In genomic region chr11:74849525-74850391, GRCh38 we compare ENCODE assay signal across 14 cellular contexts.
A peak's percentile ranks its signal among the peaks of the same experiment; 100 is the strongest.
DNase-seq lines count a peak whose midpoint lies in the region; ATAC-seq, FAIRE-seq and TF ChIP-seq lines count a peak whose summit lies in the region.
"Had no signal": no experiment of that assay in that cellular context is flagged by ENCODE, and none has a peak within 500 bp of the region (broad histone marks: within the 10 kb centered on the region; RNA-seq: fewer than 3 reads in every experiment).

No MANE protein-coding gene starts in this region.

- H3K4me3 Mint-ChIP-seq in MCF 10A (ENCODE audit: unreplicated experiment) (no peak overlapping the region), T-helper 17 cell (no peak overlapping the region)
- no peak overlapping the region for H3K4me3 Mint-ChIP-seq in stimulated activated memory B cell treated with anti-CD40 and anti-IgM and Interleukin-4, amounts not matched to agents 10 μg/mL and 1 μg/mL and 100 μg/mL, for 72 hours
- H3K4me3 Mint-ChIP-seq: activated CD4-positive, alpha-beta memory T cell treated with anti-CD3 and anti-CD28 coated beads for 36 hours; brain had no signal

- H3K4me3 ChIP-seq in breast epithelium = no peak overlapping the region
- H3K4me3 ChIP-seq: ovary had no signal

- no peaks in the 10 kb centered on the region for H3K4me1 Mint-ChIP-seq in MCF 10A (ENCODE audit: insufficient read depth, unreplicated experiment)
- peaks cover 19% of the 10 kb centered on the region for H3K4me1 Mint-ChIP-seq in T-helper 17 cell
- H3K4me1 Mint-ChIP-seq in stimulated activated memory B cell treated with anti-CD40 and anti-IgM and Interleukin-4, amounts not matched to agents 10 μg/mL and 1 μg/mL and 100 μg/mL, for 72 hours = peaks cover 19% of the 10 kb centered on the region
- H3K4me1 Mint-ChIP-seq: brain had no signal

- no peak for TF ChIP-seq CTCF in MCF 10A (IDR thresholded peaks at IDR 0.05; ENCODE audit: unreplicated experiment)
- no peak for TF ChIP-seq CTCF in breast epithelium (IDR thresholded peaks at IDR 0.05)

- DNase-seq in MCF 10A (ENCODE audit: unreplicated experiment) (peak; percentile 7), breast epithelium (ENCODE audit: low spot score in 2 of 2) (no peak), T-helper 17 cell (no peak), hepatic stellate cell (ENCODE audit: low spot score) (peak; percentile 73), NCI-H2171 treated with DMSO at 0.1 percent for 48 hours (lab: John Stamatoyannopoulos, UW) (no peak), GM12891 (ENCODE audit: insufficient read length, low spot score) (no peak), NCI-H2227 (lab: John Stamatoyannopoulos, UW; ENCODE audit: unreplicated experiment) (no peak)
- DNase-seq: 8988T; activated CD4-positive, alpha-beta memory T cell treated with anti-CD3 and anti-CD28 coated beads for 36 hours; hippocampal formation; NCI-H1694 treated with DMSO at 0.1 percent for 48 hours; ovary had no signal

- H3K9me3 ChIP-seq in breast epithelium (no peaks in the 10 kb centered on the region), T-helper 17 cell (ENCODE audit: control insufficient read depth, low read length, poor library complexity, severe bottlenecking) (no peaks in the 10 kb centered on the region)
- H3K9me3 ChIP-seq: ovary had no signal

- intact Hi-C loops in MCF 10A (cut with micrococcal nuclease) (no loop called here), breast epithelium (cut with DNase I; ENCODE audit: low total_unique reads) (no loop called here)

- no peak overlapping the region for H3K27ac Mint-ChIP-seq in MCF 10A (ENCODE audit: low read depth, unreplicated experiment)
- H3K27ac Mint-ChIP-seq in T-helper 17 cell = peak overlapping the region; percentile 11
- H3K27ac Mint-ChIP-seq in stimulated activated memory B cell treated with anti-CD40 and anti-IgM and Interleukin-4, amounts not matched to agents 10 μg/mL and 1 μg/mL and 100 μg/mL, for 72 hours = no peak overlapping the region
- H3K27ac Mint-ChIP-seq: activated CD4-positive, alpha-beta memory T cell treated with anti-CD3 and anti-CD28 coated beads for 36 hours had no signal

- POLR2A ChIA-PET in MCF 10A (lab: Yijun Ruan, JAX) = interaction anchor here (0.6 kb wide), 1 partner anchor 1427 kb away, joined by 3 read pairs; no protein-coding TSS in a partner anchor

- H3K4me1 ChIP-seq in breast epithelium = no peaks in the 10 kb centered on the region

- H3K27ac ChIP-seq in breast epithelium = no peak overlapping the region
- H3K27ac ChIP-seq: ovary had no signal

- peaks cover 50% of the 10 kb centered on the region for H3K36me3 Mint-ChIP-seq in MCF 10A (ENCODE audit: insufficient read depth, unreplicated experiment)
- H3K36me3 Mint-ChIP-seq in T-helper 17 cell (ENCODE audit: low read depth) = peaks cover 13% of the 10 kb centered on the region
- H3K36me3 Mint-ChIP-seq in stimulated activated memory B cell treated with anti-CD40 and anti-IgM and Interleukin-4, amounts not matched to agents 10 μg/mL and 1 μg/mL and 100 μg/mL, for 72 hours = peaks cover 81% of the 10 kb centered on the region

- no peaks in the 10 kb centered on the region for H3K27me3 ChIP-seq in breast epithelium
- H3K27me3 ChIP-seq: ovary had no signal

- no TSS peak for BruUV-seq in MCF 10A (replicated peaks; lab: Mats Ljungman, UMichigan)

- CTCF ChIA-PET in MCF 10A (lab: Yijun Ruan, JAX) = interaction anchor here (1.3 kb wide), 1 partner anchor 11 kb away, joined by 4 read pairs; no protein-coding TSS in a partner anchor

- no peak for FAIRE-seq in GM12891 (lab: Jason Lieb, UNC)

- no peaks in the 10 kb centered on the region for H3K36me3 ChIP-seq in breast epithelium
- H3K36me3 ChIP-seq: ovary had no signal

- no peaks in the 10 kb centered on the region for H3K9me3 Mint-ChIP-seq in MCF 10A (ENCODE audit: unreplicated experiment)
- H3K9me3 Mint-ChIP-seq in stimulated activated memory B cell treated with anti-CD40 and anti-IgM and Interleukin-4, amounts not matched to agents 10 μg/mL and 1 μg/mL and 100 μg/mL, for 72 hours = no peaks in the 10 kb centered on the region
- H3K9me3 Mint-ChIP-seq: activated CD4-positive, alpha-beta memory T cell treated with anti-CD3 and anti-CD28 coated beads for 36 hours; brain had no signal

- TF ChIP-seq POLR2A in breast epithelium (IDR thresholded peaks at IDR 0.05) = no peak
- TF ChIP-seq POLR2A in GM12891 (IDR thresholded peaks at IDR 0.05; ENCODE audit: low read depth, low read length) = no peak

- no peak for ATAC-seq in T-helper 17 cell
- peak; percentile 48 for ATAC-seq in stimulated activated memory B cell treated with anti-CD40 and anti-IgM and Interleukin-4, amounts not matched to agents 10 μg/mL and 1 μg/mL and 100 μg/mL, for 72 hours

- H3K27me3 Mint-ChIP-seq in MCF 10A (ENCODE audit: insufficient read depth, unreplicated experiment) (no peaks in the 10 kb centered on the region), T-helper 17 cell (no peaks in the 10 kb centered on the region)
- no peaks in the 10 kb centered on the region for H3K27me3 Mint-ChIP-seq in stimulated activated memory B cell treated with anti-CD40 and anti-IgM and Interleukin-4, amounts not matched to agents 10 μg/mL and 1 μg/mL and 100 μg/mL, for 72 hours
- H3K27me3 Mint-ChIP-seq: activated CD4-positive, alpha-beta memory T cell treated with anti-CD3 and anti-CD28 coated beads for 36 hours; brain had no signal

TF ChIP-seq in GM12891, 5 proteins besides CTCF, POLR2A, EP300 and RAD21:
- TF ChIP-seq SPI1 (IDR thresholded peaks at IDR 0.05; ENCODE audit: low read depth, low read length) = no peak

Comparison
In these comparisons a context has a peak if more than half of its experiments do, and no peak if none do; other contexts are left out.
1. DNase-seq: peak in MCF 10A (single experiment) and hepatic stellate cell (single experiment); none in breast epithelium (0 of 2), T-helper 17 cell (0 of 3), NCI-H2171 treated with DMSO at 0.1 percent for 48 hours (single experiment), GM12891 (single experiment) and NCI-H2227 (single experiment).